ENCODE assay signal across 6 cellular contexts in genomic region chr10:106308284-106308683, GRCh38.
"Had no signal": no experiment of that assay in that cellular context is flagged by ENCODE, and none has a peak within 500 bp of the region (broad histone marks: within the 10 kb centered on the region; RNA-seq: fewer than 3 reads in every experiment).

No MANE protein-coding gene starts in this region.

- H3K9ac ChIP-seq: GM23248 had no signal

- H3K27ac ChIP-seq: GM23248 had no signal

- H2AFZ ChIP-seq: GM23248 had no signal

- H3K4me3 ChIP-seq: GM23248, K562 had no signal

- DNase-seq: GM23248, H9, HCEC 1CT, IMR-90, KG1 had no signal
